8 cellular contexts compared by ENCODE assay signal in genomic region chr14:69766984-69767368, GRCh38. TPM values are rescaled to one million over a fixed set of nuclear protein-coding genes. Genes with fewer than 3 reads are reported as not detected.
A peak's percentile ranks its signal among the peaks of the same experiment; 100 is the strongest.
DNase-seq lines count a peak whose midpoint lies in the region; ATAC-seq, FAIRE-seq and TF ChIP-seq lines count a peak whose summit lies in the region.

Gene SRSF5 (plus strand): TSS chr14:69767142. CDS start chr14:69768157, 1,015 bp downstream.

- WGBS in adrenal gland, 4 donors = 0% methylated on average over 12 to 31 of the region's 31 CpGs
- 0 to 1% (median 0%) methylated on average over 12 to 31 of the region's 31 CpGs for WGBS in heart left ventricle, 4 donors

- DNase-seq in GM12892 (ENCODE audit: insufficient read length) (peak; percentile 77), NCI-H146 (lab: John Stamatoyannopoulos, UW) (peak; percentile 95), T-helper 1 cell (peak; percentile 86 to 97 (median 90)), adrenal gland (peak; percentile 95 to 98 (median 97)), heart left ventricle (peak; percentile 97 to 98 (median 97)), pons (ENCODE audit: low spot score) (peak; percentile 98), type B pancreatic cell (ENCODE audit: extremely low spot score, unreplicated experiment) (peak; percentile 93)

- H3K27me3 Mint-ChIP-seq in type B pancreatic cell = peaks cover 3% of the 10 kb centered on the region

- no peaks in the 10 kb centered on the region for H3K9me3 Mint-ChIP-seq in type B pancreatic cell

- H3K27me3 ChIP-seq in adrenal gland (no peaks in the 10 kb centered on the region), heart left ventricle (no peaks in the 10 kb centered on the region)

- TF ChIP-seq POLR2A in GM12892 (IDR thresholded peaks at IDR 0.05; ENCODE audit: low read depth, low read length) (peak; percentile 99), adrenal gland (IDR thresholded peaks at IDR 0.05) (peak; percentile 99), heart left ventricle (IDR thresholded peaks at IDR 0.05) (peak; percentile 80 to 97)

- H3K36me3 Mint-ChIP-seq in type B pancreatic cell = peaks cover 39% of the 10 kb centered on the region

- H3K36me3 ChIP-seq in adrenal gland (replicated peaks in 1 of 2) = peaks cover 0 to 41% of the 10 kb centered on the region in 2 donors
- peaks cover 2 to 41% (median 41%) of the 10 kb centered on the region in 9 donors for H3K36me3 ChIP-seq in heart left ventricle

- H3K4me1 ChIP-seq in adrenal gland (replicated peaks in 1 of 2) (peaks cover 26 to 34% of the 10 kb centered on the region in 2 donors), heart left ventricle (peaks cover 0 to 46% (median 37%) of the 10 kb centered on the region in 12 donors)

- peak within 1 kb of the TSS; percentile 98 for H3K4me3 Mint-ChIP-seq in type B pancreatic cell

- FAIRE-seq in GM12892 (lab: Jason Lieb, UNC) = peak; percentile 99

- H3K4me3 ChIP-seq in adrenal gland (peak within 1 kb of the TSS; percentile 56 to 98 (median 91)), heart left ventricle (peak within 1 kb of the TSS; percentile 85 to 99 (median 96))

- TF ChIP-seq CTCF in adrenal gland (IDR thresholded peaks at IDR 0.05) (no peak), heart left ventricle (IDR thresholded peaks at IDR 0.05) (no peak), type B pancreatic cell (conservative IDR thresholded peaks at IDR 0.05) (no peak)

- H3K27ac ChIP-seq in adrenal gland (peak within 1 kb of the TSS; percentile 97 to 100 (median 100)), heart left ventricle (peak within 1 kb of the TSS; percentile 98 to 100 (median 100))

- intact Hi-C loops in adrenal gland (cut with DNase I) (no loop called here), heart left ventricle (cut with DNase I) (loop anchor here in 2 of 10 donors (2.0 kb wide), 2 partner anchors 40 to 156 kb away; partner anchors contain the start of gene SUSD6 (in 1 of the 2))

- H3K9me3 ChIP-seq in adrenal gland (replicated peaks in 1 of 3) (no peaks in the 10 kb centered on the region), heart left ventricle (no peaks in the 10 kb centered on the region)

- ATAC-seq in HG02852 (IDR thresholded peaks at IDR 0.05; ENCODE audit: unreplicated experiment) (peak; percentile 66), heart left ventricle (peak; percentile 95 to 99 (median 98))

- peak within 1 kb of the TSS; percentile 100 for H3K27ac Mint-ChIP-seq in type B pancreatic cell

- peaks cover 24% of the 10 kb centered on the region for H3K4me1 Mint-ChIP-seq in type B pancreatic cell (ENCODE audit: unreplicated experiment)

RNA-seq across cellular contexts. Expression of gene SRSF5, which starts in this region (rescaled TPM):
- polyA plus RNA-seq in GM12892 (2012; ENCODE audit: missing spikeins) = 342 TPM
- 100 to 1,000 TPM; 144 to 387 (median 254) TPM for total RNA-seq in adrenal gland
- 100 to 1,000 TPM; 296 to 912 (median 745) TPM for polyA plus RNA-seq in adrenal gland
- 100 to 1,000 TPM in 7 of 9 donors, 10 to 100 TPM in 2; 63.8 to 197 (median 176) TPM for total RNA-seq in heart left ventricle
- 100 to 1,000 TPM; 157 to 186 TPM for polyA plus RNA-seq in heart left ventricle
- 388 and 417 TPM in 2 replicates for total RNA-seq in type B pancreatic cell (ENCODE audit: low replicate concordance)

Comparison
In these comparisons a context has a peak if more than half of its experiments do, and no peak if none do; other contexts are left out.
1. Peak in every context shown above with its lines: DNase-seq, ATAC-seq, H3K4me3 ChIP-seq and H3K27ac ChIP-seq.